In the genomic region with DNA sequence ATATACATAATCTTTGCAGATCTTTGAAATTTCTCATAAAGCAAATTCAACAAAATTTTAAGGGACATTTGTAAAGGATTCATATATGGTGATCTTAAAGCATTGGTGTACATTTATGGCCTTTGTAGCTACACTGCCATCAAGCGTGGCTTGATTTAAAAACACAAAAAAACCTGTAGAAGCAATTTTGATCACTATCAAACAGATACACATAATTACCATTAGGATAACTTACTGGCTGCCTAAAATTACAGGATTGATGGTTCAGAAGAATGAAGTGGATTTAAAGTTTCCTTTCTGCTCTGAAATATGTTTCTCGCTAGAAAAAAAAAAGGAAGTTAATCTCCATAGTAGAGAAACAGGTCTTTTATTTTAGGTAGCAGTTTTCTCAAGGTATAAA, we compare ENCODE assay signal across 2 cellular contexts.
TF ChIP-seq lines count a peak whose summit lies in the region.

No MANE protein-coding gene starts in this region.

TF ChIP-seq in SK-N-SH treated with all-trans-retinoic acid at 6 μM for 48 hours, 23 proteins besides CTCF, POLR2A, EP300 and RAD21:
- TF ChIP-seq ZFP3 (CRISPR knock-in tag; IDR thresholded peaks at IDR 0.05) (no peak), ISL1 (CRISPR knock-in tag; IDR thresholded peaks at IDR 0.05) (peak; percentile 58), ZC3H10 (CRISPR knock-in tag; IDR thresholded peaks at IDR 0.05) (no peak), PPARA (CRISPR knock-in tag; IDR thresholded peaks at IDR 0.05; ENCODE audit: borderline replicate concordance) (no peak), BACH2 (CRISPR knock-in tag; IDR thresholded peaks at IDR 0.05; ENCODE audit: borderline replicate concordance) (no peak), ZFP30 (CRISPR knock-in tag; IDR thresholded peaks at IDR 0.05) (no peak), CSDC2 (CRISPR knock-in tag; IDR thresholded peaks at IDR 0.05) (no peak), ZNF565 (CRISPR knock-in tag; conservative IDR thresholded peaks at IDR 0.05; ENCODE audit: low read depth) (no peak), GLIS3 (CRISPR knock-in tag; IDR thresholded peaks at IDR 0.05) (no peak), ZNF70 (CRISPR knock-in tag; IDR thresholded peaks at IDR 0.05) (no peak), TCF4 (CRISPR knock-in tag; IDR thresholded peaks at IDR 0.05; ENCODE audit: borderline replicate concordance) (peak; percentile 76), ARNTL (CRISPR knock-in tag; IDR thresholded peaks at IDR 0.05; ENCODE audit: borderline replicate concordance, low read depth) (no peak), ESRRG (CRISPR knock-in tag; IDR thresholded peaks at IDR 0.05) (no peak), TOX (CRISPR knock-in tag; IDR thresholded peaks at IDR 0.05; ENCODE audit: borderline replicate concordance) (no peak)
- TF ChIP-seq, protein P1, sequence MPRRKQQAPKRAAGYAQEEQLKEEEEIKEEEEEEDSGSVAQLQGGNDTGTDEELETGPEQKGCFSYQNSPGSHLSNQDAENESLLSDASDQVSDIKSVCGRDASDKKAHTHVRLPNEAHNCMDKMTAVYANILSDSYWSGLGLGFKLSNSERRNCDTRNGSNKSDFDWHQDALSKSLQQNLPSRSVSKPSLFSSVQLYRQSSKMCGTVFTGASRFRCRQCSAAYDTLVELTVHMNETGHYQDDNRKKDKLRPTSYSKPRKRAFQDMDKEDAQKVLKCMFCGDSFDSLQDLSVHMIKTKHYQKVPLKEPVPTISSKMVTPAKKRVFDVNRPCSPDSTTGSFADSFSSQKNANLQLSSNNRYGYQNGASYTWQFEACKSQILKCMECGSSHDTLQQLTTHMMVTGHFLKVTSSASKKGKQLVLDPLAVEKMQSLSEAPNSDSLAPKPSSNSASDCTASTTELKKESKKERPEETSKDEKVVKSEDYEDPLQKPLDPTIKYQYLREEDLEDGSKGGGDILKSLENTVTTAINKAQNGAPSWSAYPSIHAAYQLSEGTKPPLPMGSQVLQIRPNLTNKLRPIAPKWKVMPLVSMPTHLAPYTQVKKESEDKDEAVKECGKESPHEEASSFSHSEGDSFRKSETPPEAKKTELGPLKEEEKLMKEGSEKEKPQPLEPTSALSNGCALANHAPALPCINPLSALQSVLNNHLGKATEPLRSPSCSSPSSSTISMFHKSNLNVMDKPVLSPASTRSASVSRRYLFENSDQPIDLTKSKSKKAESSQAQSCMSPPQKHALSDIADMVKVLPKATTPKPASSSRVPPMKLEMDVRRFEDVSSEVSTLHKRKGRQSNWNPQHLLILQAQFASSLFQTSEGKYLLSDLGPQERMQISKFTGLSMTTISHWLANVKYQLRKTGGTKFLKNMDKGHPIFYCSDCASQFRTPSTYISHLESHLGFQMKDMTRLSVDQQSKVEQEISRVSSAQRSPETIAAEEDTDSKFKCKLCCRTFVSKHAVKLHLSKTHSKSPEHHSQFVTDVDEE (CRISPR knock-in tag; IDR thresholded peaks at IDR 0.05), result peak; percentile 85

TF ChIP-seq in endothelial cell of umbilical vein, 7 proteins besides CTCF, POLR2A, EP300 and RAD21:
- TF ChIP-seq POLR2AphosphoS5 (IDR thresholded peaks at IDR 0.05; ENCODE audit: insufficient read depth, low read depth, low read length), result no peak
- TF ChIP-seq GATA2 (IDR thresholded peaks at IDR 0.05; ENCODE audit: insufficient read depth, insufficient read length, low read depth, low read length), result no peak
- no peak for TF ChIP-seq MYC (IDR thresholded peaks at IDR 0.05; ENCODE audit: low read depth, low read length)
- TF ChIP-seq JUN (IDR thresholded peaks at IDR 0.05; ENCODE audit: borderline replicate concordance, insufficient read depth, insufficient read length, low read depth), result no peak
- TF ChIP-seq, protein P2, sequence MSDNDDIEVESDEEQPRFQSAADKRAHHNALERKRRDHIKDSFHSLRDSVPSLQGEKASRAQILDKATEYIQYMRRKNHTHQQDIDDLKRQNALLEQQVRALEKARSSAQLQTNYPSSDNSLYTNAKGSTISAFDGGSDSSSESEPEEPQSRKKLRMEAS (IDR thresholded peaks at IDR 0.05; ENCODE audit: insufficient read depth, insufficient read length), result no peak
- no peak for TF ChIP-seq EZH2 (IDR thresholded peaks at IDR 0.05; ENCODE audit: borderline replicate concordance, low read depth, low read length, severe bottlenecking)
- TF ChIP-seq FOS (IDR thresholded peaks at IDR 0.05; ENCODE audit: borderline replicate concordance, insufficient read depth, low read length), result no peak
